In genomic region chr5:68406767-68407232, GRCh38 we compare ENCODE assay signal across 8 cellular contexts.
A peak's percentile ranks its signal among the peaks of the same experiment; 100 is the strongest.
DNase-seq lines count a peak whose midpoint lies in the region; ATAC-seq and TF ChIP-seq lines count a peak whose summit lies in the region.

No MANE protein-coding gene starts in this region.

- no peak overlapping the region for H3K9ac ChIP-seq in SK-N-SH

- CTCF ChIA-PET in SK-N-SH (lab: Yijun Ruan, JAX) (interaction anchor here (0.8 kb wide), 1 partner anchor 21 kb away, joined by 3 read pairs; no protein-coding TSS in a partner anchor), Panc1 (lab: Charles Lee) (no interaction called here)

- intact Hi-C loops in Panc1 (cut with micrococcal nuclease; ENCODE audit: unreplicated experiment) (no loop called here), lower leg skin (cut with DNase I; ENCODE audit: low total_unique reads) (no loop called here)

- peak overlapping the region; percentile 2 for H3K4me3 Mint-ChIP-seq in memory B cell

- H3K79me2 ChIP-seq in SK-N-SH (ENCODE audit: insufficient read depth), result no peaks in the 10 kb centered on the region

- in situ Hi-C loops in Panc1 (cut with HindIII; ENCODE audit: low pct_unique_long_range_greater_than_20kb, low sequenced_read_pairs), result no loop called here

- POLR2A ChIA-PET in SK-N-SH (lab: Yijun Ruan, JAX) (no interaction called here), Panc1 (lab: Charles Lee) (no interaction called here)

- no peaks in the 10 kb centered on the region for H3K36me3 ChIP-seq in SK-N-SH (replicated peaks in 1 of 2; ENCODE audit: control insufficient read depth in 1 of 2, insufficient read depth in 2 of 2, low read length in 1 of 2)
- H3K36me3 ChIP-seq in Panc1 (ENCODE audit: control insufficient read depth, insufficient read depth, low read length), result no peaks in the 10 kb centered on the region

- H3K27ac ChIP-seq in SK-N-SH (ENCODE audit: low read depth in 2 of 2, low read length in 1 of 2), result peak overlapping the region in 1 of 2 experiments; percentile 84; a peak in 2 of 4 replicates
- no peak overlapping the region for H3K27ac ChIP-seq in Panc1 (ENCODE audit: low read length)

- no peaks in the 10 kb centered on the region for H3K9me3 Mint-ChIP-seq in memory B cell

- H3K9me3 ChIP-seq in SK-N-SH (no peaks in the 10 kb centered on the region), Panc1 (ENCODE audit: control insufficient read depth, insufficient read depth, low read depth, low read length) (no peaks in the 10 kb centered on the region)

- H3F3A ChIP-seq in SK-N-SH (replicated peaks; ENCODE audit: insufficient read depth), result no peaks in the 10 kb centered on the region

- H3K4me1 ChIP-seq in SK-N-SH (ENCODE audit: control insufficient read depth in 1 of 2, insufficient read depth in 2 of 2, low read depth in 1 of 2, low read length in 1 of 2) (peaks cover 0 to 15% of the 10 kb centered on the region in 2 experiments; a peak in 3 of 4 replicates), Panc1 (ENCODE audit: control insufficient read depth, insufficient read depth, low read length) (0 out of 2 replicates have a peak, but pooled peaks cover 3% of the 10 kb centered on the region)

- WGBS in SK-N-SH (ENCODE audit: low lambda C conversion rate), result 54% methylated on average over 8 of the region's 8 CpGs
- WGBS in lower leg skin, 2 donors, result 45 to 54% methylated on average over 8 of the region's 8 CpGs

- no peak for TF ChIP-seq EP300 in SK-N-SH (IDR thresholded peaks at IDR 0.05; ENCODE audit: borderline replicate concordance in 1 of 2, low read depth in 1 of 2, low read length in 1 of 2)

- H3K4me2 ChIP-seq in SK-N-SH, result no peak overlapping the region

- BruUV-seq in Panc1 (replicated peaks; lab: Mats Ljungman, UMichigan), result no TSS peak

- H3K4me3 ChIP-seq in SK-N-SH (ENCODE audit: low read depth in 2 of 2, low read length in 1 of 2), result no peak overlapping the region
- H3K4me3 ChIP-seq in Panc1 (ENCODE audit: low read depth in 2 of 2, low read length in 2 of 2), result peak overlapping the region in 1 of 2 experiments; percentile 10; a peak in 1 of 4 replicates
- no peak overlapping the region for H3K4me3 ChIP-seq in lower leg skin (ENCODE audit: low read depth, poor library complexity, severe bottlenecking)

- peak; percentile 24; the same call in 1 of the 2 replicates for TF ChIP-seq RAD21 in SK-N-SH (IDR thresholded peaks at IDR 0.05; ENCODE audit: low read length)

- H3K27me3 ChIP-seq in SK-N-SH (ENCODE audit: insufficient read depth) (no peaks in the 10 kb centered on the region), Panc1 (ENCODE audit: control insufficient read depth, insufficient read depth, low read length) (no peaks in the 10 kb centered on the region)

- peak overlapping the region; percentile 22 for H3K27ac Mint-ChIP-seq in memory B cell

- no peaks in the 10 kb centered on the region for H3K27me3 Mint-ChIP-seq in memory B cell

- peaks cover 9% of the 10 kb centered on the region for H3K4me1 Mint-ChIP-seq in memory B cell

- TF ChIP-seq CTCF in SK-N-SH (IDR thresholded peaks at IDR 0.05) (no peak), Panc1 (IDR thresholded peaks at IDR 0.05) (no peak), lower leg skin (IDR thresholded peaks at IDR 0.05) (no peak)

- DNase-seq in SK-N-SH (peak; percentile 37), Panc1 (ENCODE audit: low read depth, low spot score) (no peak), memory B cell (ENCODE audit: low spot score in 2 of 2) (peak; percentile 11 to 31), lower leg skin (ENCODE audit: low spot score in 2 of 2) (no peak), NCI-H2081 treated with DMSO at 0.1 percent for 48 hours (lab: John Stamatoyannopoulos, UW) (no peak), COLO829 (ENCODE audit: low spot score) (no peak)

- 0 out of 2 replicates have a peak overlapping the region, but pooled peaks have one; percentile 41 for H2AFZ ChIP-seq in SK-N-SH (ENCODE audit: low read depth)

- no peaks in the 10 kb centered on the region for H3K9me2 ChIP-seq in SK-N-SH

- no peaks in the 10 kb centered on the region for H3K36me3 Mint-ChIP-seq in memory B cell

- ATAC-seq in SK-N-SH treated with all-trans-retinoic acid at 6 μM for 48 hours (no peak; the same call in 2 of the 3 replicates), HG02840 (IDR thresholded peaks at IDR 0.05; ENCODE audit: low FRiP score, unreplicated experiment) (peak; percentile 86), Panc1 (peak; percentile 42; the same call in 1 of the 2 replicates), memory B cell (ENCODE audit: low read depth) (peak; percentile 98)

- no peaks in the 10 kb centered on the region for H4K20me1 ChIP-seq in SK-N-SH (ENCODE audit: insufficient read depth)

- no peak for TF ChIP-seq POLR2A in lower leg skin (IDR thresholded peaks at IDR 0.05)

TF ChIP-seq in SK-N-SH, 30 proteins besides CTCF, POLR2A, EP300 and RAD21:
- TF ChIP-seq CHD2 (IDR thresholded peaks at IDR 0.05; ENCODE audit: low read length, partially characterized antibody) (no peak), FOXJ3 (CRISPR knock-in tag; IDR thresholded peaks at IDR 0.05) (0 out of 2 replicates have a peak, but pooled peaks have one; percentile 25), TEAD4 (IDR thresholded peaks at IDR 0.05; ENCODE audit: borderline replicate concordance, insufficient read depth) (no peak), RXRA (IDR thresholded peaks at IDR 0.05; ENCODE audit: borderline replicate concordance, low read depth) (no peak), MXI1 (IDR thresholded peaks at IDR 0.05; ENCODE audit: low read depth, low read length) (peak; percentile 35; the same call in 1 of the 2 replicates), RCOR1 (IDR thresholded peaks at IDR 0.05; ENCODE audit: low read length) (peak; percentile 38; the same call in 1 of the 2 replicates)

TF ChIP-seq in SK-N-SH treated with all-trans-retinoic acid at 6 μM for 48 hours, 23 proteins besides CTCF, POLR2A, EP300 and RAD21:
- TF ChIP-seq ESRRG (CRISPR knock-in tag; IDR thresholded peaks at IDR 0.05), result no peak
- no peak for TF ChIP-seq ZC3H10 (CRISPR knock-in tag; IDR thresholded peaks at IDR 0.05)
- TF ChIP-seq ZFP3 (CRISPR knock-in tag; IDR thresholded peaks at IDR 0.05), result no peak

Comparison
In these comparisons a context has a peak if more than half of its experiments do, and no peak if none do; other contexts are left out.
1. DNase-seq: peak in SK-N-SH (single experiment) and memory B cell (2 of 2); none in Panc1 (single experiment), lower leg skin (0 of 2), NCI-H2081 treated with DMSO at 0.1 percent for 48 hours (single experiment) and COLO829 (single experiment).